ENCODE assay signal across 22 cellular contexts in the genomic region with DNA sequence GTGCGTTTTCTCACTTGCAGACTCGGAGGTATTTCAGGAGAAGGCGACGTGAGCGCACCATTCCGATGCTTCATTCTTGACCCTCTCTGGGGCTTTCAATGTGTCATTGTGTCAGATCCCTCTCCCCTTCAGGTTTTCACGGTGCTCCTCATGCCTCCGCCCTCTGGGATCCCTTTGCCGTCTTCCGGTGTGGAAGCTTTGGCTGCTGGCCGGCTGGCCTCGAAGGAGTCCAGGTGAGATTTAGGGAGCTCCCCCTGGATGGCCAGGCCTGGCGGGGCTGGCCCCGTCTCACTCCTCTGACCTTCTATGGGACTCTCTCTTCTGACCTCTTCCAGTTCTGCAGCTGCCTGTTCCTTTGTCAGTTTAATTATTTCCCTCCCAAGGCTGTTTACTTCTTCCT. TPM values are rescaled to one million over a fixed set of nuclear protein-coding genes. Genes with fewer than 3 reads are reported as not detected.
DNase-seq lines count a peak whose midpoint lies in the region; ATAC-seq and TF ChIP-seq lines count a peak whose summit lies in the region.
"Had no signal": no experiment of that assay in that cellular context is flagged by ENCODE, and none has a peak within 500 bp of the region (broad histone marks: within the 10 kb centered on the region; RNA-seq: fewer than 3 reads in every experiment).

No MANE protein-coding gene starts in this region.

- DNase-seq in PC-3 (no peak), NAMALWA (ENCODE audit: low spot score) (no peak), NCI-H2227 treated with DMSO at 0.1 percent for 48 hours (lab: John Stamatoyannopoulos, UW) (no peak)
- DNase-seq in stimulated activated CD4-positive, alpha-beta T cell treated with anti-CD3 and anti-CD28 coated beads, Interleukin-4, amount 100 ng/mL, for 24 hours: no peak
- DNase-seq: 8988T; ACHN; AML-193; BE2C; CD4-positive, alpha-beta T cell; CD8-positive, alpha-beta memory T cell; DMS 273 treated with DMSO at 0.1 percent for 48 hours; DMS79; EL; GDM1; GM23248; H9 had no signal

- TSS peak; percentile 45 for BruUV-seq in PC-3 (replicated peaks; lab: Mats Ljungman, UMichigan)

- 86 to 92% methylated on average over 4 to 8 of the region's 14 CpGs for WGBS in gastroesophageal sphincter (ENCODE audit: low coverage in 1 of 2), 2 donors

- H3K27me3 ChIP-seq in PC-3 (ENCODE audit: low read length) (no peaks in the 10 kb centered on the region), gastroesophageal sphincter (no peaks in the 10 kb centered on the region), stomach smooth muscle (ENCODE audit: control insufficient read depth in 1 of 2, insufficient read depth in 2 of 2, low read length in 2 of 2) (no peaks in the 10 kb centered on the region)
- H3K27me3 ChIP-seq: BE2C; BLaER1 treated with 17β-estradiol and CSF1 and Interleukin-3, amounts not matched to agents 10 nM and 100 nM had no signal

- H2AFZ ChIP-seq in PC-3 (ENCODE audit: low read length): no peak overlapping the region
- H2AFZ ChIP-seq: GM23248 had no signal

- ATAC-seq in PC-3 (no peak), gastroesophageal sphincter (no peak)
- ATAC-seq: A549, GM12878, HCT116 had no signal

- no peak for TF ChIP-seq POLR2A in gastroesophageal sphincter (IDR thresholded peaks at IDR 0.05)

- POLR2A ChIA-PET in PC-3 (lab: Charles Lee; ENCODE audit: unreplicated experiment): no interaction called here

- no peak overlapping the region for H3K9ac ChIP-seq in PC-3 (ENCODE audit: low read length)
- no peak overlapping the region for H3K9ac ChIP-seq in stomach smooth muscle (ENCODE audit: low read length in 2 of 2)
- H3K9ac ChIP-seq: BLaER1 treated with 17β-estradiol and CSF1 and Interleukin-3, amounts not matched to agents 10 nM and 100 nM; GM23248 had no signal

- TF ChIP-seq CTCF in PC-3 (conservative IDR thresholded peaks at IDR 0.05; ENCODE audit: low read depth, low read length): no peak
- no peak for TF ChIP-seq CTCF in gastroesophageal sphincter (IDR thresholded peaks at IDR 0.05)

- CTCF ChIA-PET in PC-3 (lab: Charles Lee): no interaction called here

- H3K4me2 ChIP-seq in PC-3 (ENCODE audit: low read length): no peak overlapping the region
- H3K4me2 ChIP-seq: A549; BLaER1 treated with 17β-estradiol and CSF1 and Interleukin-3, amounts not matched to agents 10 nM and 100 nM had no signal

- H3K9me2 ChIP-seq in PC-3 (replicated peaks; ENCODE audit: low read length): no peaks in the 10 kb centered on the region

- H3K27ac ChIP-seq in PC-3 (ENCODE audit: low read length) (no peak overlapping the region), gastroesophageal sphincter (peak overlapping the region in 3 of 4 donors; percentile 82 to 85 (median 85)), stomach smooth muscle (ENCODE audit: low read length) (peak overlapping the region; percentile 53)
- H3K27ac ChIP-seq: A549; BLaER1 treated with 17β-estradiol and CSF1 and Interleukin-3, amounts not matched to agents 10 nM and 100 nM; GM23248 had no signal

- TF ChIP-seq EP300 in gastroesophageal sphincter (IDR thresholded peaks at IDR 0.05): no peak

- H3K4me3 ChIP-seq in PC-3 (ENCODE audit: low read length) (no peak overlapping the region), gastroesophageal sphincter (no peak overlapping the region), stomach smooth muscle (ENCODE audit: low read length in 2 of 2) (no peak overlapping the region)
- H3K4me3 ChIP-seq: A549; BLaER1 treated with 17β-estradiol and CSF1 and Interleukin-3, amounts not matched to agents 10 nM and 100 nM; GM12878; GM23248 had no signal

- intact Hi-C loops in PC-3 (cut with micrococcal nuclease): no loop called here

- H3K36me3 ChIP-seq in PC-3 (ENCODE audit: low read depth, low read length) (no peaks in the 10 kb centered on the region), gastroesophageal sphincter (peaks cover 0 to 31% of the 10 kb centered on the region in 2 donors), stomach smooth muscle (ENCODE audit: control insufficient read depth in 2 of 2, insufficient read depth in 2 of 2, low read length in 2 of 2) (peaks cover 3 to 10% of the 10 kb centered on the region in 2 donors)
- H3K36me3 ChIP-seq: BE2C had no signal

- H3K9me3 ChIP-seq in PC-3 (ENCODE audit: low read length) (no peaks in the 10 kb centered on the region), gastroesophageal sphincter (no peaks in the 10 kb centered on the region), stomach smooth muscle (ENCODE audit: control insufficient read depth in 2 of 2, low read length in 2 of 2) (peaks cover 0 to 5% of the 10 kb centered on the region in 2 donors)
- H3K9me3 ChIP-seq: A549, BE2C had no signal

- H3K4me1 ChIP-seq in PC-3 (ENCODE audit: insufficient read depth, low read length) (no peaks in the 10 kb centered on the region), gastroesophageal sphincter (peaks cover 0 to 78% (median 0%) of the 10 kb centered on the region in 3 donors), stomach smooth muscle (ENCODE audit: control insufficient read depth, insufficient read depth, low read length) (peaks cover 43% of the 10 kb centered on the region)
- H3K4me1 ChIP-seq: A549, BE2C had no signal

- H3K79me2 ChIP-seq in PC-3 (ENCODE audit: low read length): no peaks in the 10 kb centered on the region

- no peaks in the 10 kb centered on the region for H3F3A ChIP-seq in PC-3 (ENCODE audit: low read length, unreplicated experiment)

- no peaks in the 10 kb centered on the region for H4K20me1 ChIP-seq in PC-3 (ENCODE audit: low read length)
- H4K20me1 ChIP-seq: BLaER1 treated with 17β-estradiol and CSF1 and Interleukin-3, amounts not matched to agents 10 nM and 100 nM had no signal

RNA-seq across cellular contexts. Expression of a gene that starts 12.9 kb away (rescaled TPM):
- total RNA-seq in PC-3 (2014; rRNA removed) (10.7 and 16.4 TPM in 2 replicates), gastroesophageal sphincter (100 to 1,000 TPM; 199 to 801 (median 448) TPM)
- total RNA-seq: CD4-positive, alpha-beta T cell; CD8-positive, alpha-beta memory T cell; GM12878 had no signal

Comparison
In these comparisons a context has a peak if more than half of its experiments do, and no peak if none do; other contexts are left out.
1. RNA of a gene that starts 12.9 kb away (total RNA-seq): 199 to 801 TPM in gastroesophageal sphincter; 10.7 to 16.4 TPM in PC-3; every median in the first group is over 10 times any median in the second.